ENCODE assay signal across 12 cellular contexts in the genomic region with DNA sequence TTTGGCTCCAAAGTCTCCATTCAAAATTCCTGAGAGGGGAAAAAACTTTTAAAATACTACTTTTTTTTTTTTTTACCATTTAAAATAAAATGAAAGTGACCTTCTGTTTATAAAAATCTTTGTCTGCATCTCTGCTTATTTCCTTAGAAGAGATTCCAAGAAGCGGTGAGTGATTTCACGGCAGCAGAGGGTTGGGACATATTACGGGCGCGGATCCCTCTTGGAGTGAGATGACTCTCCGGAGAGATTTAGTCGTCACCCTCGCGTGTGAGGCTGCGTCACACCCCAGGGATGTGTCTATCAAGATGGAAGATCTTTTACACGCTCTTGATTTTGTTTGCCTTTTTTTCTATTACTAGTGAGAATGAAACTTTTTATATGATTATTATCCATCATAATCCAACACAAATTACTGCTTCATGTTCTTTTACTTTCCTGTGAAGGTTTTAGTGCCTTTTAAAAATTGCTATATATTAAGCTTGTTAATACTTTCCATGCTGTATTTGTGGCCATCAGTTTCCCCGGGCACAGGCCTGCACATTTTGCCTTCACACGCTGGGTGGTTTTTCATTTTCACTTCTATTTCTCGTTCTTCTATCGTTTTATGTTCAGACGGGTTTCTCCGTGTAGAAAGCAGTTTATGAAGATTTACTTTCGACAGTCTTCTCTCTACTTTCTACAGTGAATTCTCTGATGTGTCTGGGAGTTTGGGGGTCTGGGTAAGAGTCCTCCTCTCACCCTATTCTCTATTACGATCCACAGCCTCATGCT.
DNase-seq lines count a peak whose midpoint lies in the region; TF ChIP-seq lines count a peak whose summit lies in the region.
"Had no signal": no experiment of that assay in that cellular context is flagged by ENCODE, and none has a peak within 500 bp of the region (broad histone marks: within the 10 kb centered on the region; RNA-seq: fewer than 3 reads in every experiment).

No MANE protein-coding gene starts in this region.

- H3K9me3 ChIP-seq in SK-N-MC (ENCODE audit: low read depth, low read length), result no peaks in the 10 kb centered on the region

- H3K27ac ChIP-seq in SK-N-MC (peak overlapping the region; percentile 71), coronary artery (no peak overlapping the region)
- H3K27ac ChIP-seq: neural progenitor cell had no signal

- H3K9ac ChIP-seq in SK-N-MC (ENCODE audit: insufficient read length), result no peak overlapping the region
- H3K9ac ChIP-seq: neural progenitor cell had no signal

- H3K4me3 ChIP-seq in SK-N-MC (no peak overlapping the region), coronary artery (peak overlapping the region; percentile 23)
- H3K4me3 ChIP-seq: neural progenitor cell had no signal

- no peak for TF ChIP-seq CTCF in coronary artery (IDR thresholded peaks at IDR 0.05)

- DNase-seq in GM04503 (ENCODE audit: low read depth) (peak; percentile 53), SK-N-MC (ENCODE audit: low read depth, low spot score) (no peak), coronary artery (ENCODE audit: low spot score) (no peak), NCI-H187 (lab: John Stamatoyannopoulos, UW) (no peak), NCI-H1105 treated with DMSO at 0.1 percent for 48 hours (lab: John Stamatoyannopoulos, UW) (no peak), NCI-H2029 treated with DMSO at 0.1 percent for 48 hours (lab: John Stamatoyannopoulos, UW) (no peak)
- DNase-seq in stimulated activated CD4-positive, alpha-beta T cell treated with anti-CD3 and anti-CD28 coated beads, Interleukin-15, amount 100 ng/mL, for 48 hours (ENCODE audit: low read depth in 2 of 2), result peak; percentile 51 to 59
- no peak for DNase-seq in effector CD8-positive, alpha-beta T cell (lab: John Stamatoyannopoulos, UW)
- DNase-seq: GF-D8, NCI-H1092 treated with DMSO at 0.1 percent for 48 hours, SW 1271 had no signal

- H3K36me3 ChIP-seq in SK-N-MC (ENCODE audit: insufficient read depth, low read length), result peaks cover 95% of the 10 kb centered on the region
- H3K36me3 ChIP-seq: neural progenitor cell had no signal

Comparison
In these comparisons a context has a peak if more than half of its experiments do, and no peak if none do; other contexts are left out.
1. DNase-seq: peak in GM04503 (single experiment) and stimulated activated CD4-positive, alpha-beta T cell treated with anti-CD3 and anti-CD28 coated beads, Interleukin-15, amount 100 ng/mL, for 48 hours (2 of 2); none in SK-N-MC (single experiment), coronary artery (single experiment), NCI-H187 (0 of 2), NCI-H1105 treated with DMSO at 0.1 percent for 48 hours (single experiment), NCI-H2029 treated with DMSO at 0.1 percent for 48 hours (single experiment) and effector CD8-positive, alpha-beta T cell (single experiment).